In genomic region chr6:161480416-161481165, GRCh38 we compare ENCODE assay signal across 19 cellular contexts.
"Had no signal": no experiment of that assay in that cellular context is flagged by ENCODE, and none has a peak within 500 bp of the region (broad histone marks: within the 10 kb centered on the region; RNA-seq: fewer than 3 reads in every experiment).

No MANE protein-coding gene starts in this region.

- DNase-seq: activated CD4-positive, alpha-beta T cell treated with anti-CD3 and anti-CD28 coated beads for 4 hours; activated CD4-positive, alpha-beta T cell treated with anti-CD3 and anti-CD28 coated beads, Interleukin-2, amount 50 U/mL, for 4 hours; activated naive CD4-positive, alpha-beta T cell; activated T-cell treated with anti-CD3 and anti-CD28 coated beads for 4 hours; activated T-cell treated with anti-CD3 and anti-CD28 coated beads, Interleukin-2, amount 50 U/mL, for 72 hours; brain microvascular endothelial cell; endodermal cell; foreskin fibroblast; heart right ventricle; mammary epithelial cell; midbrain; naive thymus-derived CD4-positive, alpha-beta T cell; pancreas; stimulated activated naive CD4-positive, alpha-beta T cell treated with Interleukin-2 at 50 U/mL for 16 hours; uterus had no signal

- H3K4me1 Mint-ChIP-seq: endodermal cell; naive thymus-derived CD4-positive, alpha-beta T cell had no signal

- H3K27ac Mint-ChIP-seq: activated naive CD4-positive, alpha-beta T cell treated with anti-CD3 and anti-CD28 coated beads, Interleukin-2, amount 50 U/mL, for 72 hours; activated T-cell treated with anti-CD3 and anti-CD28 coated beads, Interleukin-2, amount 50 U/mL, for 72 hours; dendritic cell treated with granulocyte-macrophage colony-stimulating factor and Interleukin-4, amounts not matched to agents 40 ng/mL and 50 ng/mL, for 4 days; endodermal cell; naive thymus-derived CD4-positive, alpha-beta T cell; type B pancreatic cell had no signal

- H3K9me3 Mint-ChIP-seq: activated naive CD4-positive, alpha-beta T cell treated with anti-CD3 and anti-CD28 coated beads, Interleukin-2, amount 50 U/mL, for 72 hours; activated T-cell treated with anti-CD3 and anti-CD28 coated beads, Interleukin-2, amount 50 U/mL, for 72 hours; dendritic cell treated with granulocyte-macrophage colony-stimulating factor and Interleukin-4, amounts not matched to agents 40 ng/mL and 50 ng/mL, for 4 days; endodermal cell; neural crest cell; type B pancreatic cell had no signal

- H3K36me3 Mint-ChIP-seq: activated naive CD4-positive, alpha-beta T cell treated with anti-CD3 and anti-CD28 coated beads, Interleukin-2, amount 50 U/mL, for 72 hours; type B pancreatic cell had no signal

- H3K27me3 Mint-ChIP-seq: dendritic cell treated with granulocyte-macrophage colony-stimulating factor and Interleukin-4, amounts not matched to agents 40 ng/mL and 50 ng/mL, for 4 days; naive thymus-derived CD4-positive, alpha-beta T cell; type B pancreatic cell had no signal

- H3K4me3 Mint-ChIP-seq: activated T-cell treated with anti-CD3 and anti-CD28 coated beads, Interleukin-2, amount 50 U/mL, for 72 hours; dendritic cell treated with granulocyte-macrophage colony-stimulating factor and Interleukin-4, amounts not matched to agents 40 ng/mL and 50 ng/mL, for 4 days; endodermal cell; naive thymus-derived CD4-positive, alpha-beta T cell; neural crest cell; type B pancreatic cell had no signal
